1 cellular context compared by ENCODE assay signal in the genomic region with DNA sequence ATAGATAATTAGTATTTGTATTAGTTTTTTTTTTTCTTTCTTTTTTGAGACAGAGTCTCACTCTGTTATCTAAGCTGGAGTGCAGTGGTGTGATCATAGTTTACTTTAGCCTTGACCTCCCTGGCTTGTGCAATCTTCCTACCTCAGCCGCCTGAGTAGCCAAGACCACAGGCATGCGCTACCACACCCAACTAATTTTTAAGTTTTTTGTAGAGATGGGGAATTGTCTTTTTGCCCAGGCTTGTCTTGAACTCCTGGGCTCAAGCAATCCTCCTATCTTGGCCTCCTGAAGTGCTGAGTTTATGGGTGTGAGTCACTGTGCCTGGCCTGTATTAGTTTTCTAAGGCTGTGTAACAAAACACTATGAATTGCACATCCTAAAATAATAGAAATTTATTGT.
A peak's percentile ranks its signal among the peaks of the same experiment; 100 is the strongest.
TF ChIP-seq lines count a peak whose summit lies in the region.

No MANE protein-coding gene starts in this region.

TF ChIP-seq in HepG2, 621 proteins besides CTCF, POLR2A, EP300 and RAD21 (continued from another document and continues in another):
- TF ChIP-seq, protein P1, sequence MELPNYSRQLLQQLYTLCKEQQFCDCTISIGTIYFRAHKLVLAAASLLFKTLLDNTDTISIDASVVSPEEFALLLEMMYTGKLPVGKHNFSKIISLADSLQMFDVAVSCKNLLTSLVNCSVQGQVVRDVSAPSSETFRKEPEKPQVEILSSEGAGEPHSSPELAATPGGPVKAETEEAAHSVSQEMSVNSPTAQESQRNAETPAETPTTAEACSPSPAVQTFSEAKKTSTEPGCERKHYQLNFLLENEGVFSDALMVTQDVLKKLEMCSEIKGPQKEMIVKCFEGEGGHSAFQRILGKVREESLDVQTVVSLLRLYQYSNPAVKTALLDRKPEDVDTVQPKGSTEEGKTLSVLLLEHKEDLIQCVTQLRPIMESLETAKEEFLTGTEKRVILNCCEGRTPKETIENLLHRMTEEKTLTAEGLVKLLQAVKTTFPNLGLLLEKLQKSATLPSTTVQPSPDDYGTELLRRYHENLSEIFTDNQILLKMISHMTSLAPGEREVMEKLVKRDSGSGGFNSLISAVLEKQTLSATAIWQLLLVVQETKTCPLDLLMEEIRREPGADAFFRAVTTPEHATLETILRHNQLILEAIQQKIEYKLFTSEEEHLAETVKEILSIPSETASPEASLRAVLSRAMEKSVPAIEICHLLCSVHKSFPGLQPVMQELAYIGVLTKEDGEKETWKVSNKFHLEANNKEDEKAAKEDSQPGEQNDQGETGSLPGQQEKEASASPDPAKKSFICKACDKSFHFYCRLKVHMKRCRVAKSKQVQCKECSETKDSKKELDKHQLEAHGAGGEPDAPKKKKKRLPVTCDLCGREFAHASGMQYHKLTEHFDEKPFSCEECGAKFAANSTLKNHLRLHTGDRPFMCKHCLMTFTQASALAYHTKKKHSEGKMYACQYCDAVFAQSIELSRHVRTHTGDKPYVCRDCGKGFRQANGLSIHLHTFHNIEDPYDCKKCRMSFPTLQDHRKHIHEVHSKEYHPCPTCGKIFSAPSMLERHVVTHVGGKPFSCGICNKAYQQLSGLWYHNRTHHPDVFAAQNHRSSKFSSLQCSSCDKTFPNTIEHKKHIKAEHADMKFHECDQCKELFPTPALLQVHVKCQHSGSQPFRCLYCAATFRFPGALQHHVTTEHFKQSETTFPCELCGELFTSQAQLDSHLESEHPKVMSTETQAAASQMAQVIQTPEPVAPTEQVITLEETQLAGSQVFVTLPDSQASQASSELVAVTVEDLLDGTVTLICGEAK (IDR thresholded peaks at IDR 0.05), result no peak
- TF ChIP-seq, protein P1 (CRISPR knock-in tag; IDR thresholded peaks at IDR 0.05), result no peak
- TF ChIP-seq, protein P2, sequence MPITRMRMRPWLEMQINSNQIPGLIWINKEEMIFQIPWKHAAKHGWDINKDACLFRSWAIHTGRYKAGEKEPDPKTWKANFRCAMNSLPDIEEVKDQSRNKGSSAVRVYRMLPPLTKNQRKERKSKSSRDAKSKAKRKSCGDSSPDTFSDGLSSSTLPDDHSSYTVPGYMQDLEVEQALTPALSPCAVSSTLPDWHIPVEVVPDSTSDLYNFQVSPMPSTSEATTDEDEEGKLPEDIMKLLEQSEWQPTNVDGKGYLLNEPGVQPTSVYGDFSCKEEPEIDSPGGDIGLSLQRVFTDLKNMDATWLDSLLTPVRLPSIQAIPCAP (CRISPR knock-in tag; IDR thresholded peaks at IDR 0.05; ENCODE audit: low read depth), result no peak
- TF ChIP-seq CENPX (CRISPR knock-in tag; IDR thresholded peaks at IDR 0.05) (no peak), RFXAP (CRISPR knock-in tag; IDR thresholded peaks at IDR 0.05; ENCODE audit: borderline replicate concordance) (no peak), MTF1 (CRISPR knock-in tag; IDR thresholded peaks at IDR 0.05) (no peak), FOXA3 (CRISPR knock-in tag; IDR thresholded peaks at IDR 0.05) (peak; percentile 55; the same call in 1 of the 2 replicates), GATAD2A (CRISPR knock-in tag; IDR thresholded peaks at IDR 0.05) (peak; percentile 65), MTA3 (CRISPR knock-in tag; IDR thresholded peaks at IDR 0.05) (no peak), THAP11 (CRISPR knock-in tag; IDR thresholded peaks at IDR 0.05) (0 out of 2 replicates have a peak, but pooled peaks have one; percentile 27), MAFF (IDR thresholded peaks at IDR 0.05; ENCODE audit: low read depth, low read length) (no peak), HNF4A (CRISPR knock-in tag; IDR thresholded peaks at IDR 0.05) (peak; percentile 44; the same call in 1 of the 2 replicates), RXRB (CRISPR knock-in tag; IDR thresholded peaks at IDR 0.05; ENCODE audit: borderline replicate concordance) (peak; percentile 46; the same call in 1 of the 2 replicates), FOXO1 (CRISPR knock-in tag; IDR thresholded peaks at IDR 0.05) (no peak), FOXA1 (IDR thresholded peaks at IDR 0.05) (no peak), FOXA1 (CRISPR knock-in tag; IDR thresholded peaks at IDR 0.05) (peak; percentile 68), SNAI1 (CRISPR knock-in tag; IDR thresholded peaks at IDR 0.05; ENCODE audit: borderline replicate concordance) (no peak), TEAD3 (CRISPR knock-in tag; optimal IDR thresholded peaks at IDR 0.05; ENCODE audit: borderline replicate concordance) (peak; percentile 25), SAFB2 (CRISPR knock-in tag; IDR thresholded peaks at IDR 0.05; ENCODE audit: borderline replicate concordance, low read depth) (no peak), CREM (IDR thresholded peaks at IDR 0.05) (0 out of 2 replicates have a peak, but pooled peaks have one; percentile 29), CREM (CRISPR knock-in tag; IDR thresholded peaks at IDR 0.05) (no peak), MEF2D (CRISPR knock-in tag; IDR thresholded peaks at IDR 0.05) (no peak), TCF7 (IDR thresholded peaks at IDR 0.05; ENCODE audit: low read depth) (0 out of 2 replicates have a peak, but pooled peaks have one; percentile 20), NCOA2 (CRISPR knock-in tag; IDR thresholded peaks at IDR 0.05) (peak; percentile 51; the same call in 1 of the 2 replicates), ZNF441 (CRISPR knock-in tag; IDR thresholded peaks at IDR 0.05; ENCODE audit: borderline replicate concordance) (no peak), HHEX (CRISPR knock-in tag; IDR thresholded peaks at IDR 0.05) (no peak), HMGA1 (CRISPR knock-in tag; conservative IDR thresholded peaks at IDR 0.05) (no peak), HES4 (CRISPR knock-in tag; IDR thresholded peaks at IDR 0.05; ENCODE audit: borderline replicate concordance) (no peak), GATA4 (IDR thresholded peaks at IDR 0.05; ENCODE audit: borderline replicate concordance, low read depth) (no peak), KLF6 (CRISPR knock-in tag; IDR thresholded peaks at IDR 0.05) (no peak), HOXA3 (CRISPR knock-in tag; IDR thresholded peaks at IDR 0.05) (no peak), RXRA (CRISPR knock-in tag; IDR thresholded peaks at IDR 0.05) (peak; percentile 51; the same call in 1 of the 2 replicates), ZNF331 (CRISPR knock-in tag; IDR thresholded peaks at IDR 0.05) (no peak), IRX3 (CRISPR knock-in tag; IDR thresholded peaks at IDR 0.05; ENCODE audit: borderline replicate concordance, low read depth) (no peak), KMT2A (CRISPR knock-in tag; IDR thresholded peaks at IDR 0.05) (no peak), RARA (CRISPR knock-in tag; IDR thresholded peaks at IDR 0.05) (peak; percentile 90), PPARG (CRISPR knock-in tag; conservative IDR thresholded peaks at IDR 0.05) (no peak), BCL6 (CRISPR knock-in tag; IDR thresholded peaks at IDR 0.05) (peak; percentile 30; the same call in 1 of the 2 replicates), SUZ12 (IDR thresholded peaks at IDR 0.05; ENCODE audit: low read depth, low read length) (no peak), NR2F6 (IDR thresholded peaks at IDR 0.05) (peak; percentile 90), NR2F6 (CRISPR knock-in tag; IDR thresholded peaks at IDR 0.05) (peak; percentile 93), ZFYVE20 (CRISPR knock-in tag; IDR thresholded peaks at IDR 0.05; ENCODE audit: borderline replicate concordance, low read depth) (no peak)
- TF ChIP-seq, protein P3, sequence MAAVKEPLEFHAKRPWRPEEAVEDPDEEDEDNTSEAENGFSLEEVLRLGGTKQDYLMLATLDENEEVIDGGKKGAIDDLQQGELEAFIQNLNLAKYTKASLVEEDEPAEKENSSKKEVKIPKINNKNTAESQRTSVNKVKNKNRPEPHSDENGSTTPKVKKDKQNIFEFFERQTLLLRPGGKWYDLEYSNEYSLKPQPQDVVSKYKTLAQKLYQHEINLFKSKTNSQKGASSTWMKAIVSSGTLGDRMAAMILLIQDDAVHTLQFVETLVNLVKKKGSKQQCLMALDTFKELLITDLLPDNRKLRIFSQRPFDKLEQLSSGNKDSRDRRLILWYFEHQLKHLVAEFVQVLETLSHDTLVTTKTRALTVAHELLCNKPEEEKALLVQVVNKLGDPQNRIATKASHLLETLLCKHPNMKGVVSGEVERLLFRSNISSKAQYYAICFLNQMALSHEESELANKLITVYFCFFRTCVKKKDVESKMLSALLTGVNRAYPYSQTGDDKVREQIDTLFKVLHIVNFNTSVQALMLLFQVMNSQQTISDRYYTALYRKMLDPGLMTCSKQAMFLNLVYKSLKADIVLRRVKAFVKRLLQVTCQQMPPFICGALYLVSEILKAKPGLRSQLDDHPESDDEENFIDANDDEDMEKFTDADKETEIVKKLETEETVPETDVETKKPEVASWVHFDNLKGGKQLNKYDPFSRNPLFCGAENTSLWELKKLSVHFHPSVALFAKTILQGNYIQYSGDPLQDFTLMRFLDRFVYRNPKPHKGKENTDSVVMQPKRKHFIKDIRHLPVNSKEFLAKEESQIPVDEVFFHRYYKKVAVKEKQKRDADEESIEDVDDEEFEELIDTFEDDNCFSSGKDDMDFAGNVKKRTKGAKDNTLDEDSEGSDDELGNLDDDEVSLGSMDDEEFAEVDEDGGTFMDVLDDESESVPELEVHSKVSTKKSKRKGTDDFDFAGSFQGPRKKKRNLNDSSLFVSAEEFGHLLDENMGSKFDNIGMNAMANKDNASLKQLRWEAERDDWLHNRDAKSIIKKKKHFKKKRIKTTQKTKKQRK (IDR thresholded peaks at IDR 0.05; ENCODE audit: low read length), result no peak
- TF ChIP-seq, protein P4, sequence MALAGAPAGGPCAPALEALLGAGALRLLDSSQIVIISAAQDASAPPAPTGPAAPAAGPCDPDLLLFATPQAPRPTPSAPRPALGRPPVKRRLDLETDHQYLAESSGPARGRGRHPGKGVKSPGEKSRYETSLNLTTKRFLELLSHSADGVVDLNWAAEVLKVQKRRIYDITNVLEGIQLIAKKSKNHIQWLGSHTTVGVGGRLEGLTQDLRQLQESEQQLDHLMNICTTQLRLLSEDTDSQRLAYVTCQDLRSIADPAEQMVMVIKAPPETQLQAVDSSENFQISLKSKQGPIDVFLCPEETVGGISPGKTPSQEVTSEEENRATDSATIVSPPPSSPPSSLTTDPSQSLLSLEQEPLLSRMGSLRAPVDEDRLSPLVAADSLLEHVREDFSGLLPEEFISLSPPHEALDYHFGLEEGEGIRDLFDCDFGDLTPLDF (CRISPR knock-in tag; IDR thresholded peaks at IDR 0.05), result no peak
- TF ChIP-seq, protein P5, sequence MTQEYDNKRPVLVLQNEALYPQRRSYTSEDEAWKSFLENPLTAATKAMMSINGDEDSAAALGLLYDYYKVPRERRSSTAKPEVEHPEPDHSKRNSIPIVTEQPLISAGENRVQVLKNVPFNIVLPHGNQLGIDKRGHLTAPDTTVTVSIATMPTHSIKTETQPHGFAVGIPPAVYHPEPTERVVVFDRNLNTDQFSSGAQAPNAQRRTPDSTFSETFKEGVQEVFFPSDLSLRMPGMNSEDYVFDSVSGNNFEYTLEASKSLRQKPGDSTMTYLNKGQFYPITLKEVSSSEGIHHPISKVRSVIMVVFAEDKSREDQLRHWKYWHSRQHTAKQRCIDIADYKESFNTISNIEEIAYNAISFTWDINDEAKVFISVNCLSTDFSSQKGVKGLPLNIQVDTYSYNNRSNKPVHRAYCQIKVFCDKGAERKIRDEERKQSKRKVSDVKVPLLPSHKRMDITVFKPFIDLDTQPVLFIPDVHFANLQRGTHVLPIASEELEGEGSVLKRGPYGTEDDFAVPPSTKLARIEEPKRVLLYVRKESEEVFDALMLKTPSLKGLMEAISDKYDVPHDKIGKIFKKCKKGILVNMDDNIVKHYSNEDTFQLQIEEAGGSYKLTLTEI (CRISPR knock-in tag; conservative IDR thresholded peaks at IDR 0.05), result no peak
- TF ChIP-seq, protein P6, sequence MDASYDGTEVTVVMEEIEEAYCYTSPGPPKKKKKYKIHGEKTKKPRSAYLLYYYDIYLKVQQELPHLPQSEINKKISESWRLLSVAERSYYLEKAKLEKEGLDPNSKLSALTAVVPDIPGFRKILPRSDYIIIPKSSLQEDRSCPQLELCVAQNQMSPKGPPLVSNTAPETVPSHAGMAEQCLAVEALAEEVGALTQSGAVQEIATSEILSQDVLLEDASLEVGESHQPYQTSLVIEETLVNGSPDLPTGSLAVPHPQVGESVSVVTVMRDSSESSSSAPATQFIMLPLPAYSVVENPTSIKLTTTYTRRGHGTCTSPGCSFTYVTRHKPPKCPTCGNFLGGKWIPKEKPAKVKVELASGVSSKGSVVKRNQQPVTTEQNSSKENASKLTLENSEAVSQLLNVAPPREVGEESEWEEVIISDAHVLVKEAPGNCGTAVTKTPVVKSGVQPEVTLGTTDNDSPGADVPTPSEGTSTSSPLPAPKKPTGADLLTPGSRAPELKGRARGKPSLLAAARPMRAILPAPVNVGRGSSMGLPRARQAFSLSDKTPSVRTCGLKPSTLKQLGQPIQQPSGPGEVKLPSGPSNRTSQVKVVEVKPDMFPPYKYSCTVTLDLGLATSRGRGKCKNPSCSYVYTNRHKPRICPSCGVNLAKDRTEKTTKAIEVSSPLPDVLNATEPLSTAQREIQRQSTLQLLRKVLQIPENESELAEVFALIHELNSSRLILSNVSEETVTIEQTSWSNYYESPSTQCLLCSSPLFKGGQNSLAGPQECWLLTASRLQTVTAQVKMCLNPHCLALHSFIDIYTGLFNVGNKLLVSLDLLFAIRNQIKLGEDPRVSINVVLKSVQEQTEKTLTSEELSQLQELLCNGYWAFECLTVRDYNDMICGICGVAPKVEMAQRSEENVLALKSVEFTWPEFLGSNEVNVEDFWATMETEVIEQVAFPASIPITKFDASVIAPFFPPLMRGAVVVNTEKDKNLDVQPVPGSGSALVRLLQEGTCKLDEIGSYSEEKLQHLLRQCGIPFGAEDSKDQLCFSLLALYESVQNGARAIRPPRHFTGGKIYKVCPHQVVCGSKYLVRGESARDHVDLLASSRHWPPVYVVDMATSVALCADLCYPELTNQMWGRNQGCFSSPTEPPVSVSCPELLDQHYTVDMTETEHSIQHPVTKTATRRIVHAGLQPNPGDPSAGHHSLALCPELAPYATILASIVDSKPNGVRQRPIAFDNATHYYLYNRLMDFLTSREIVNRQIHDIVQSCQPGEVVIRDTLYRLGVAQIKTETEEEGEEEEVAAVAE (CRISPR knock-in tag; IDR thresholded peaks at IDR 0.05; ENCODE audit: borderline replicate concordance), result no peak
